In genomic region chr5:108590799-108591198, GRCh38 we compare ENCODE assay signal across 10 cellular contexts.
"Had no signal": no experiment of that assay in that cellular context is flagged by ENCODE, and none has a peak within 500 bp of the region (broad histone marks: within the 10 kb centered on the region; RNA-seq: fewer than 3 reads in every experiment).

No MANE protein-coding gene starts in this region.

- DNase-seq: H9, HCEC 1CT, KG1 had no signal

- H3K36me3 Mint-ChIP-seq: IgD-negative memory B cell had no signal

- H3K27ac Mint-ChIP-seq: GM23338, H9, IgD-negative memory B cell had no signal

- H3K27ac ChIP-seq: HL-60 had no signal

- H2AFZ ChIP-seq: GM23338 had no signal

- H3K4me3 Mint-ChIP-seq: GM23338, H9, IgD-negative memory B cell had no signal

- H3K4me2 ChIP-seq: GM23338 had no signal

- H3K4me1 Mint-ChIP-seq: GM23338, IgD-negative memory B cell had no signal

- FAIRE-seq: H1, H54, HepG2, K562 had no signal

- ATAC-seq: GM23338, HepG2, K562 had no signal

- H3K4me3 ChIP-seq: GM23338, K562 had no signal

- H3K9me3 Mint-ChIP-seq: GM23338 had no signal
